Comparison of ENCODE assay signal across 1 cellular context in genomic region chr3:177039875-177040274, GRCh38.
TF ChIP-seq lines count a peak whose summit lies in the region.

No MANE protein-coding gene starts in this region.

TF ChIP-seq in IMR-90, 13 proteins besides CTCF, POLR2A, EP300 and RAD21 (continued from another document):
- TF ChIP-seq ELK1 (IDR thresholded peaks at IDR 0.05; ENCODE audit: borderline replicate concordance, low read depth, low read length) (no peak), USF2 (IDR thresholded peaks at IDR 0.05; ENCODE audit: low read depth, low read length) (no peak), RCOR1 (IDR thresholded peaks at IDR 0.05; ENCODE audit: insufficient replicate concordance, low read length) (no peak), SMC3 (IDR thresholded peaks at IDR 0.05; ENCODE audit: low read depth, low read length) (no peak), CHD1 (IDR thresholded peaks at IDR 0.05; ENCODE audit: low read depth, low read length) (no peak)
